ENCODE assay signal across 32 cellular contexts in the genomic region with DNA sequence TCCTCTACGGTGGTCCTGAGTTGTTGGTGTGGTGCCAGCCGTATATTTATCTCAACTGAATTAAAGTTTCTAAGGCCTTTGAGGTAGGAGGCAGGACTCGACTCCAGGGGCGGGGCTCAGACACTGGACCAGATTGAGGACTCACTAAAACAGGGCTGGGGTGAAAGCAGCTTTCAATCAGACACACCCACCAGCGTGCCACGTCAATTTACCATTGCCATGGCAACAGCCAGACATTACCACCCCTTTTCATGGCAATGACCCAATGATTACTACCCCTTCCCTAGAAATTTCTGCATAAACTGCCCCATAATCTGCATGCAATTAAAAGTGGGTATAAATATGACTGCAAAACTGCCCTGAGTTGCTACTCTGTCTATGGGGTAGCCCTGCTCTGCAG. TPM values are rescaled to one million over a fixed set of nuclear protein-coding genes. Genes with fewer than 3 reads are reported as not detected.
"Had no signal": no experiment of that assay in that cellular context is flagged by ENCODE, and none has a peak within 500 bp of the region (broad histone marks: within the 10 kb centered on the region; RNA-seq: fewer than 3 reads in every experiment).

No MANE protein-coding gene starts in this region.

- H3K36me3 ChIP-seq: ascending aorta, cardiac muscle cell had no signal

- H3K4me3 ChIP-seq: ascending aorta, cardiac muscle cell had no signal

- H3K27ac ChIP-seq: ascending aorta, cardiac muscle cell, VCaP had no signal

- H3K4me1 ChIP-seq: ascending aorta had no signal

- H3K9me3 ChIP-seq: ascending aorta had no signal

- FAIRE-seq: bronchial epithelial cell, TTC549 had no signal

- H3K27me3 ChIP-seq: ascending aorta, cardiac muscle cell had no signal

- ATAC-seq: activated CD4-positive, CD25-positive, alpha-beta regulatory T cell treated with anti-CD3 and anti-CD28 coated beads, Interleukin-2, amount 50 U/mL, for 24 hours; activated CD8-positive, alpha-beta memory T cell treated with anti-CD3 and anti-CD28 coated beads, Interleukin-2, amount 10 ng/mL, durations not matched to agents 7 days and 5 days; activated CD8-positive, alpha-beta T cell treated with anti-CD3 and anti-CD28 coated beads, Interleukin-2, amount 10 ng/mL, durations not matched to agents 7 days and 5 days; activated naive CD8-positive, alpha-beta T cell treated with anti-CD3 and anti-CD28 coated beads, Interleukin-2, amount 50 U/mL, for 24 hours had no signal

- DNase-seq: activated CD4-positive, alpha-beta memory T cell treated with anti-CD3 and anti-CD28 coated beads, Interleukin-2, amount 10 ng/mL, durations not matched to agents 7 days and 5 days; activated CD4-positive, alpha-beta T cell treated with anti-CD3 and anti-CD28 coated beads for 4 hours; activated CD4-positive, alpha-beta T cell treated with anti-CD3 and anti-CD28 coated beads, Interleukin-2, amount 10 ng/mL, durations not matched to agents 7 days and 5 days; activated CD4-positive, alpha-beta T cell treated with anti-CD3 and anti-CD28 coated beads, Interleukin-2, amount 50 U/mL, for 48 hours; activated CD4-positive, CD25-positive, alpha-beta regulatory T cell; activated CD8-positive, alpha-beta memory T cell treated with anti-CD3 and anti-CD28 coated beads for 24 hours; activated CD8-positive, alpha-beta memory T cell treated with anti-CD3 and anti-CD28 coated beads, Interleukin-2, amount 10 ng/mL, durations not matched to agents 7 days and 5 days; activated CD8-positive, alpha-beta memory T cell treated with anti-CD3 and anti-CD28 coated beads, Interleukin-2, amount 50 U/mL, for 48 hours; activated CD8-positive, alpha-beta T cell treated with anti-CD3 and anti-CD28 coated beads, Interleukin-2, amount 10 ng/mL, durations not matched to agents 7 days and 5 days; activated effector memory CD4-positive, alpha-beta T cell treated with Interleukin-2 at 50 U/mL for 16 hours; activated gamma-delta T cell; activated naive CD4-positive, alpha-beta T cell treated with anti-CD3 and anti-CD28 coated beads, Interleukin-2, amount 10 ng/mL, durations not matched to agents 7 days and 5 days; activated naive CD4-positive, alpha-beta T cell treated with Interleukin-2 at 50 U/mL for 16 hours; activated naive CD8-positive, alpha-beta T cell treated with anti-CD3 and anti-CD28 coated beads, Interleukin-2, amount 10 ng/mL, durations not matched to agents 7 days and 5 days; activated naive CD8-positive, alpha-beta T cell treated with anti-CD3 and anti-CD28 coated beads, Interleukin-2, amount 50 U/mL, for 24 hours; activated T-cell treated with anti-CD3 and anti-CD28 coated beads, Interleukin-2, amount 50 U/mL, for 24 hours; activated T-cell treated with anti-CD3 and anti-CD28 coated beads, Interleukin-2, amount 50 U/mL, for 48 hours; amygdala; anterior cingulate cortex; caudate nucleus; cerebellar nuclear complex; T-helper 1 cell; T-helper 2 cell; T-helper 9 cell had no signal

RNA-seq across cellular contexts. Expression of a gene that starts 6.7 kb away (rescaled TPM):
- polyA plus RNA-seq: cardiac muscle cell had no signal

RNA-seq across cellular contexts. Expression of a gene that starts 28.5 kb away (rescaled TPM):
- total RNA-seq: activated T-helper 2 cell treated with anti-CD3 and anti-CD28 coated beads, Interferon-gamma antibody, Interleukin-2, Interleukin-4, amounts not matched to agents 10 μg/mL and 5 μg/mL and 100 μg/mL, durations not matched to agents 14 hours and 24 hours and 36 hours; ascending aorta; bronchial epithelial cell; cardiac muscle cell; chondrocyte had no signal
- polyA plus RNA-seq: cardiac muscle cell had no signal

RNA-seq across cellular contexts. Expression of a gene that starts 45.3 kb away (rescaled TPM):
- polyA plus RNA-seq: cardiac muscle cell had no signal
